Comparison of ENCODE assay signal across 1 cellular context in the genomic region with DNA sequence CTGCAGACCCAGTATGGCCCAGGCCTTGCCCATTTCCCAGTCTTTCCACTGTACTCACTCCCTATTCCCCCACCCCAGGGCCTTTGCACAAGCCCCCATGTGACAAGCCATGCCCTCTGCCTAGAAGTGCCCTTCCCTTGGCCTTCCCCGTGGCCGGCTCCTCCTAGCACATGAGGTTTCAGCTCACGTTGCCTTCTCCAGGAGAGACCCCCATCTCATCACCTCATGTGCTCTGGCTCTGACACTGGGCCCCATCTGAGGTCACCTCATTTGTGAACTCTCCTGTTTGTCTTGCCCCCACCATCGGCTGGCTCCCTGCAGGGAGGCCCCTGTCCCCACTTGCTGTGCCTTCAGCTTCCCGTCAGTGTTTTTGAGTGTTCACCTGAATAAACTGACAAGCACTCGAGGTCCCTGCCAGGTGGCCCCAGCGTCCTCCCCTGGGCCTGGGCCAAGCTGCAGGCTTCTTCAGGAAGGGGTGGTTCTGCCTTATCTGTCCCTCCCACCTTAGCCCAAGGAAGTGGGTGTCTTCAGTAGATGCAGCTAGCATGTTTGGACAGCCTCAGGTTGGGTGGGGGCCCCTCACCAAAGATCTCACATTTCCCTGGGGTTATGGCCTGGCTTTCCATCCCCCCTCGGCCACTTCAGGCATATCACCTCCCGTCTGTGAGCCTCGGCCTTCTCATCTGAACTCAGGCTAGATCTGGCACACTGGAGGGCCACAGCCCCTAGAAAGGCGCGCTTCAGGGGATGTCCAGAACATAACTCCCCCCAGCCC.
TF ChIP-seq lines count a peak whose summit lies in the region.

No MANE protein-coding gene starts in this region.

TF ChIP-seq in HepG2, 621 proteins besides CTCF, POLR2A, EP300 and RAD21:
- no peak for TF ChIP-seq ZNF569 (CRISPR knock-in tag; IDR thresholded peaks at IDR 0.05; ENCODE audit: borderline replicate concordance)
- TF ChIP-seq, protein P1, sequence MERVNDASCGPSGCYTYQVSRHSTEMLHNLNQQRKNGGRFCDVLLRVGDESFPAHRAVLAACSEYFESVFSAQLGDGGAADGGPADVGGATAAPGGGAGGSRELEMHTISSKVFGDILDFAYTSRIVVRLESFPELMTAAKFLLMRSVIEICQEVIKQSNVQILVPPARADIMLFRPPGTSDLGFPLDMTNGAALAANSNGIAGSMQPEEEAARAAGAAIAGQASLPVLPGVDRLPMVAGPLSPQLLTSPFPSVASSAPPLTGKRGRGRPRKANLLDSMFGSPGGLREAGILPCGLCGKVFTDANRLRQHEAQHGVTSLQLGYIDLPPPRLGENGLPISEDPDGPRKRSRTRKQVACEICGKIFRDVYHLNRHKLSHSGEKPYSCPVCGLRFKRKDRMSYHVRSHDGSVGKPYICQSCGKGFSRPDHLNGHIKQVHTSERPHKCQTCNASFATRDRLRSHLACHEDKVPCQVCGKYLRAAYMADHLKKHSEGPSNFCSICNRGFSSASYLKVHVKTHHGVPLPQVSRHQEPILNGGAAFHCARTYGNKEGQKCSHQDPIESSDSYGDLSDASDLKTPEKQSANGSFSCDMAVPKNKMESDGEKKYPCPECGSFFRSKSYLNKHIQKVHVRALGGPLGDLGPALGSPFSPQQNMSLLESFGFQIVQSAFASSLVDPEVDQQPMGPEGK (CRISPR knock-in tag; IDR thresholded peaks at IDR 0.05): 0 out of 2 replicates have a peak, but pooled peaks have one; percentile 27
- TF ChIP-seq FOSL2 (CRISPR knock-in tag; IDR thresholded peaks at IDR 0.05): no peak
- TF ChIP-seq CEBPB (IDR thresholded peaks at IDR 0.05; ENCODE audit: borderline replicate concordance, low read depth, low read length): no peak
- TF ChIP-seq REL (CRISPR knock-in tag; conservative IDR thresholded peaks at IDR 0.05): no peak
- TF ChIP-seq, protein P2, sequence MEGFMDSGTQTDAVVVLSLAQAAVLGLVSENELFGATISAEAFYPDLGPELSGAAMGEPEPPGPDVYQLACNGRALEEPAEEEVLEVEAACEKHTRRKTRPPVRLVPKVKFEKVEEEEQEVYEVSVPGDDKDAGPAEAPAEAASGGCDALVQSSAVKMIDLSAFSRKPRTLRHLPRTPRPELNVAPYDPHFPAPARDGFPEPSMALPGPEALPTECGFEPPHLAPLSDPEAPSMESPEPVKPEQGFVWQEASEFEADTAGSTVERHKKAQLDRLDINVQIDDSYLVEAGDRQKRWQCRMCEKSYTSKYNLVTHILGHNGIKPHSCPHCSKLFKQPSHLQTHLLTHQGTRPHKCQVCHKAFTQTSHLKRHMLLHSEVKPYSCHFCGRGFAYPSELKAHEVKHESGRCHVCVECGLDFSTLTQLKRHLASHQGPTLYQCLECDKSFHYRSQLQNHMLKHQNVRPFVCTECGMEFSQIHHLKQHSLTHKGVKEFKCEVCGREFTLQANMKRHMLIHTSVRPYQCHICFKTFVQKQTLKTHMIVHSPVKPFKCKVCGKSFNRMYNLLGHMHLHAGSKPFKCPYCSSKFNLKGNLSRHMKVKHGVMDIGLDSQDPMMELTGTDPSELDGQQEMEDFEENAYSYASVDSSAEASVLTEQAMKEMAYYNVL (CRISPR knock-in tag; IDR thresholded peaks at IDR 0.05; ENCODE audit: borderline replicate concordance): no peak
- TF ChIP-seq, protein P3, sequence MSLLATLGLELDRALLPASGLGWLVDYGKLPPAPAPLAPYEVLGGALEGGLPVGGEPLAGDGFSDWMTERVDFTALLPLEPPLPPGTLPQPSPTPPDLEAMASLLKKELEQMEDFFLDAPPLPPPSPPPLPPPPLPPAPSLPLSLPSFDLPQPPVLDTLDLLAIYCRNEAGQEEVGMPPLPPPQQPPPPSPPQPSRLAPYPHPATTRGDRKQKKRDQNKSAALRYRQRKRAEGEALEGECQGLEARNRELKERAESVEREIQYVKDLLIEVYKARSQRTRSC (CRISPR knock-in tag; IDR thresholded peaks at IDR 0.05; ENCODE audit: low read depth): no peak
- no peak for TF ChIP-seq TOE1 (CRISPR knock-in tag; IDR thresholded peaks at IDR 0.05)
- no peak for TF ChIP-seq KMT2B (CRISPR knock-in tag; IDR thresholded peaks at IDR 0.05)
- TF ChIP-seq TBX2 (CRISPR knock-in tag; IDR thresholded peaks at IDR 0.05; ENCODE audit: borderline replicate concordance): no peak
- TF ChIP-seq, protein P4, sequence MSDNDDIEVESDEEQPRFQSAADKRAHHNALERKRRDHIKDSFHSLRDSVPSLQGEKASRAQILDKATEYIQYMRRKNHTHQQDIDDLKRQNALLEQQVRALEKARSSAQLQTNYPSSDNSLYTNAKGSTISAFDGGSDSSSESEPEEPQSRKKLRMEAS (IDR thresholded peaks at IDR 0.05): 0 out of 2 replicates have a peak, but pooled peaks have one; percentile 21
- 0 out of 2 replicates have a peak, but pooled peaks have one; percentile 27 for TF ChIP-seq RXRA (CRISPR knock-in tag; IDR thresholded peaks at IDR 0.05)
- TF ChIP-seq FOXP1 (IDR thresholded peaks at IDR 0.05): no peak
- TF ChIP-seq FOXP1 (CRISPR knock-in tag; IDR thresholded peaks at IDR 0.05): no peak
- no peak for TF ChIP-seq ZNF501 (CRISPR knock-in tag; IDR thresholded peaks at IDR 0.05)
- TF ChIP-seq, protein P5, sequence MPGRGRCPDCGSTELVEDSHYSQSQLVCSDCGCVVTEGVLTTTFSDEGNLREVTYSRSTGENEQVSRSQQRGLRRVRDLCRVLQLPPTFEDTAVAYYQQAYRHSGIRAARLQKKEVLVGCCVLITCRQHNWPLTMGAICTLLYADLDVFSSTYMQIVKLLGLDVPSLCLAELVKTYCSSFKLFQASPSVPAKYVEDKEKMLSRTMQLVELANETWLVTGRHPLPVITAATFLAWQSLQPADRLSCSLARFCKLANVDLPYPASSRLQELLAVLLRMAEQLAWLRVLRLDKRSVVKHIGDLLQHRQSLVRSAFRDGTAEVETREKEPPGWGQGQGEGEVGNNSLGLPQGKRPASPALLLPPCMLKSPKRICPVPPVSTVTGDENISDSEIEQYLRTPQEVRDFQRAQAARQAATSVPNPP (CRISPR knock-in tag; IDR thresholded peaks at IDR 0.05): no peak
- no peak for TF ChIP-seq ZNF10 (CRISPR knock-in tag; IDR thresholded peaks at IDR 0.05; ENCODE audit: borderline replicate concordance, low read depth)
- no peak for TF ChIP-seq ATF7 (IDR thresholded peaks at IDR 0.05)
- TF ChIP-seq ATF7 (CRISPR knock-in tag; IDR thresholded peaks at IDR 0.05): no peak
- no peak for TF ChIP-seq NKX3-1 (CRISPR knock-in tag; IDR thresholded peaks at IDR 0.05)
- TF ChIP-seq HIVEP1 (CRISPR knock-in tag; IDR thresholded peaks at IDR 0.05): no peak
- TF ChIP-seq SSRP1 (CRISPR knock-in tag; IDR thresholded peaks at IDR 0.05): no peak
TF ChIP-seq in HepG2: peak in this region for 3.
